ENCODE assay signal across 1 cellular context in genomic region chr12:104986022-104986941, GRCh38.
TF ChIP-seq lines count a peak whose summit lies in the region.

TSS of gene NOPCHAP1 (plus strand) at chr12:104986316. CDS start at chr12:104986353, 37 bp downstream.

TF ChIP-seq in HepG2, 621 proteins besides CTCF, POLR2A, EP300 and RAD21 (continued from another document and continues in another):
- TF ChIP-seq TSC22D2 (CRISPR knock-in tag; IDR thresholded peaks at IDR 0.05; ENCODE audit: borderline replicate concordance) (no peak), ZSCAN9 (CRISPR knock-in tag; IDR thresholded peaks at IDR 0.05; ENCODE audit: borderline replicate concordance) (peak; percentile 20; the same call in 1 of the 2 replicates), HINFP (CRISPR knock-in tag; IDR thresholded peaks at IDR 0.05; ENCODE audit: low read depth) (no peak), POLR2AphosphoS2 (IDR thresholded peaks at IDR 0.05; ENCODE audit: low read depth, low read length) (no peak), ZNF260 (CRISPR knock-in tag; IDR thresholded peaks at IDR 0.05; ENCODE audit: borderline replicate concordance, low read depth) (no peak), RBM22 (optimal IDR thresholded peaks at IDR 0.05; ENCODE audit: low read length) (no peak), HDAC2 (CRISPR knock-in tag; IDR thresholded peaks at IDR 0.05) (no peak), ZEB1 (IDR thresholded peaks at IDR 0.05; ENCODE audit: insufficient replicate concordance, low read depth) (no peak), NFIC (IDR thresholded peaks at IDR 0.05; ENCODE audit: low read length) (no peak), ZNF737 (CRISPR knock-in tag; IDR thresholded peaks at IDR 0.05; ENCODE audit: borderline replicate concordance) (no peak), ZFAT (CRISPR knock-in tag; conservative IDR thresholded peaks at IDR 0.05) (no peak), ZNF282 (IDR thresholded peaks at IDR 0.05; ENCODE audit: partially characterized antibody) (no peak), LBX2 (CRISPR knock-in tag; IDR thresholded peaks at IDR 0.05; ENCODE audit: borderline replicate concordance) (no peak), SSRP1 (CRISPR knock-in tag; IDR thresholded peaks at IDR 0.05) (no peak), KLF16 (CRISPR knock-in tag; IDR thresholded peaks at IDR 0.05) (peak in 1 of 2 experiments; percentile 61; a peak in 1 of 4 replicates), TCF7 (IDR thresholded peaks at IDR 0.05; ENCODE audit: low read depth) (no peak), SRSF1 (optimal IDR thresholded peaks at IDR 0.05; ENCODE audit: low read depth, low read length) (no peak), ETV5 (CRISPR knock-in tag; IDR thresholded peaks at IDR 0.05; ENCODE audit: borderline replicate concordance) (peak; percentile 21; the same call in 1 of the 2 replicates), ZNF605 (CRISPR knock-in tag; IDR thresholded peaks at IDR 0.05) (0 out of 2 replicates have a peak, but pooled peaks have one; percentile 20), ZNF24 (IDR thresholded peaks at IDR 0.05) (no peak), GRHL1 (CRISPR knock-in tag; conservative IDR thresholded peaks at IDR 0.05) (no peak), SMC3 (IDR thresholded peaks at IDR 0.05; ENCODE audit: low read length) (no peak), FOXP4 (CRISPR knock-in tag; IDR thresholded peaks at IDR 0.05) (no peak), NBN (conservative IDR thresholded peaks at IDR 0.05) (no peak), ZNF235 (CRISPR knock-in tag; IDR thresholded peaks at IDR 0.05; ENCODE audit: borderline replicate concordance) (no peak), ZBTB43 (CRISPR knock-in tag; conservative IDR thresholded peaks at IDR 0.05) (no peak), ZNF703 (CRISPR knock-in tag; IDR thresholded peaks at IDR 0.05; ENCODE audit: borderline replicate concordance) (no peak), IRF1 (CRISPR knock-in tag; IDR thresholded peaks at IDR 0.05; ENCODE audit: low read depth) (no peak), SIX4 (CRISPR knock-in tag; IDR thresholded peaks at IDR 0.05) (no peak), ZNF687 (CRISPR knock-in tag; IDR thresholded peaks at IDR 0.05) (peak; percentile 86), SUZ12 (IDR thresholded peaks at IDR 0.05; ENCODE audit: low read depth, low read length) (no peak), ZNF652 (CRISPR knock-in tag; IDR thresholded peaks at IDR 0.05; ENCODE audit: borderline replicate concordance, low read depth) (no peak), SMAD1 (CRISPR knock-in tag; IDR thresholded peaks at IDR 0.05; ENCODE audit: borderline replicate concordance, low read depth) (no peak), TAF15 (IDR thresholded peaks at IDR 0.05; ENCODE audit: low read depth, low read length, poor library complexity, severe bottlenecking) (no peak), ZNF446 (CRISPR knock-in tag; IDR thresholded peaks at IDR 0.05) (0 out of 2 replicates have a peak, but pooled peaks have one; percentile 52), ZNF431 (CRISPR knock-in tag; IDR thresholded peaks at IDR 0.05; ENCODE audit: borderline replicate concordance, low read depth) (no peak), POGK (CRISPR knock-in tag; conservative IDR thresholded peaks at IDR 0.05) (no peak), FOXC1 (CRISPR knock-in tag; IDR thresholded peaks at IDR 0.05; ENCODE audit: borderline replicate concordance) (peak; percentile 80; the same call in 1 of the 2 replicates), SP5 (CRISPR knock-in tag; IDR thresholded peaks at IDR 0.05; ENCODE audit: borderline replicate concordance, low read depth) (peak; percentile 64), NR1H2 (CRISPR knock-in tag; IDR thresholded peaks at IDR 0.05; ENCODE audit: borderline replicate concordance, low read depth) (no peak), TAF1 (CRISPR knock-in tag; IDR thresholded peaks at IDR 0.05) (peak; percentile 88), PAXIP1 (CRISPR knock-in tag; conservative IDR thresholded peaks at IDR 0.05) (no peak), REXO4 (CRISPR knock-in tag; IDR thresholded peaks at IDR 0.05; ENCODE audit: borderline replicate concordance) (no peak), ZBTB3 (CRISPR knock-in tag; IDR thresholded peaks at IDR 0.05; ENCODE audit: borderline replicate concordance, low read depth) (no peak)
